8 cellular contexts compared by ENCODE assay signal in genomic region chr12:45729233-45730115, GRCh38. TPM values are rescaled to one million over a fixed set of nuclear protein-coding genes. Genes with fewer than 3 reads are reported as not detected.
DNase-seq lines count a peak whose midpoint lies in the region; ATAC-seq and TF ChIP-seq lines count a peak whose summit lies in the region.

Gene ARID2, plus strand, starts transcription at chr12:45729706. Its CDS starts 131 bp downstream, at chr12:45729837.

- WGBS in lower leg skin, 2 donors = 0% methylated on average over 41 to 58 of the region's 89 CpGs

- H3K4me3 ChIP-seq in dorsolateral prefrontal cortex (peak within 1 kb of the TSS; percentile 57 to 97 (median 88)), lower leg skin (ENCODE audit: low read depth, poor library complexity, severe bottlenecking) (peak within 1 kb of the TSS; percentile 74)

- no peak for TF ChIP-seq POLR2A in lower leg skin (IDR thresholded peaks at IDR 0.05)

- H3K27ac ChIP-seq in dorsolateral prefrontal cortex = peak within 1 kb of the TSS; percentile 95 to 100 (median 99)

- ATAC-seq in HG02981 (IDR thresholded peaks at IDR 0.05; ENCODE audit: unreplicated experiment) = peak; percentile 11

- intact Hi-C loops in dorsolateral prefrontal cortex (cut with DNase I) (loop anchor here (5.0 kb wide), 5 partner anchors 127 to 643 kb away; partner anchors contain the start of genes ANO6 (in 1 of the 2) and SLC38A2 (in 1 of the 2)), lower leg skin (cut with DNase I; ENCODE audit: low total_unique reads) (no loop called here)

- TF ChIP-seq CTCF in dorsolateral prefrontal cortex (IDR thresholded peaks at IDR 0.05 in 54 of 56, conservative IDR thresholded peaks at IDR 0.05 in 2 of 56; ENCODE audit: low read depth in 1 of 56, partially characterized antibody in 56 of 56) (peak in 3 of 56 donors; percentile 11 to 22 (median 21)), lower leg skin (IDR thresholded peaks at IDR 0.05) (no peak)

- no peaks in the 10 kb centered on the region for H3K27me3 ChIP-seq in dorsolateral prefrontal cortex

- DNase-seq in NCI-H345 (lab: John Stamatoyannopoulos, UW) = peak; percentile 7
- no peak for DNase-seq in NCI-H345 treated with DMSO at 0.1 percent for 48 hours (lab: John Stamatoyannopoulos, UW; ENCODE audit: unreplicated experiment)
- peak; percentile 26 to 73 for DNase-seq in NCI-H446 (lab: John Stamatoyannopoulos, UW)
- peak; percentile 48 to 50 for DNase-seq in activated CD4-positive, alpha-beta T cell treated with anti-CD3 and anti-CD28 coated beads, Interleukin-2, amount 50 U/mL, for 4 hours
- DNase-seq in dorsolateral prefrontal cortex = peak in 9 of 10 donors; percentile 34 to 70 (median 43)
- peak; percentile 49 to 93 for DNase-seq in lower leg skin (ENCODE audit: low spot score in 2 of 2)
- peak; percentile 66 for DNase-seq in stimulated activated CD4-positive, alpha-beta T cell treated with anti-CD3 and anti-CD28 coated beads, Interleukin-4, amount 100 ng/mL, for 24 hours

RNA-seq across cellular contexts. Expression of gene ARID2, which starts in this region (rescaled TPM):
- total RNA-seq in dorsolateral prefrontal cortex (10 to 100 TPM; 18.3 to 54.8 (median 27.6) TPM), lower leg skin (10 to 100 TPM; 25.3 to 40.4 (median 30.6) TPM)
